In genomic region chr2:30373881-30374302, GRCh38 we compare ENCODE assay signal across 12 cellular contexts.
DNase-seq lines count a peak whose midpoint lies in the region; ATAC-seq, FAIRE-seq and TF ChIP-seq lines count a peak whose summit lies in the region.
"Had no signal": no experiment of that assay in that cellular context is flagged by ENCODE, and none has a peak within 500 bp of the region (broad histone marks: within the 10 kb centered on the region; RNA-seq: fewer than 3 reads in every experiment).

No MANE protein-coding gene starts in this region.

- peak overlapping the region in 1 of 2 experiments; percentile 1 for H2BK12ac ChIP-seq in mesenchymal stem cell (ENCODE audit: low read length in 2 of 2)

- no peak overlapping the region for H4K8ac ChIP-seq in mesenchymal stem cell (ENCODE audit: low read length)

- intact Hi-C loops in K562 (cut with micrococcal nuclease), result no loop called here

- H3K4me3 Mint-ChIP-seq in HFFc6, result peak overlapping the region; percentile 29; the same call in 1 of the 2 replicates
- H3K4me3 Mint-ChIP-seq: T-helper 2 cell treated with Interferon-gamma antibody and Interleukin-4, amounts not matched to agents 5 μg/mL and 100 μg/mL, for 36 hours had no signal

- no peak overlapping the region for H3K4ac ChIP-seq in mesenchymal stem cell (ENCODE audit: low read depth in 1 of 2, low read length in 2 of 2)

- H3K14ac ChIP-seq in mesenchymal stem cell (ENCODE audit: low read length in 2 of 2), result no peak overlapping the region

- H3K4me1 Mint-ChIP-seq in HFFc6 (ENCODE audit: low read depth), result peaks cover 45% of the 10 kb centered on the region

- H3K4me3 ChIP-seq in K562 (no peak overlapping the region), mesenchymal stem cell (ENCODE audit: insufficient read depth in 1 of 2, low read depth in 1 of 2, low read length in 2 of 2) (no peak overlapping the region)
- H3K4me3 ChIP-seq: colonic mucosa had no signal

- H2AFZ ChIP-seq in K562 (ENCODE audit: low read depth, low read length) (no peak overlapping the region), mesenchymal stem cell (ENCODE audit: low read depth, low read length) (no peak overlapping the region)

- H3K27ac ChIP-seq in K562 (ENCODE audit: extremely low read depth, low read depth, low read length) (no peak overlapping the region), mesenchymal stem cell (ENCODE audit: low read length, poor library complexity, severe bottlenecking) (no peak overlapping the region)
- H3K27ac ChIP-seq: colonic mucosa had no signal

- no peak overlapping the region for H2AK5ac ChIP-seq in mesenchymal stem cell (ENCODE audit: low read length, severe bottlenecking)

- H3K9ac ChIP-seq in K562 (ENCODE audit: insufficient read depth in 1 of 2, low read depth in 2 of 2, low read length in 2 of 2) (no peak overlapping the region; a peak in 1 of 4 replicates), mesenchymal stem cell (ENCODE audit: low read length) (peak overlapping the region; percentile 48)

- no TSS peak for BruUV-seq in K562 (replicated peaks; lab: Mats Ljungman, UMichigan)

- H3K4me1 ChIP-seq in K562 (replicated peaks in 1 of 2; ENCODE audit: control insufficient read depth in 2 of 2, insufficient read depth in 2 of 2, low read length in 2 of 2), result peaks cover 0 to 3% of the 10 kb centered on the region in 2 experiments; a peak in 1 of 5 replicates
- no peaks in the 10 kb centered on the region for H3K4me1 ChIP-seq in mesenchymal stem cell (ENCODE audit: control insufficient read depth, insufficient read depth, low read depth, low read length)
- H3K4me1 ChIP-seq: colonic mucosa had no signal

- TF ChIP-seq CTCF in HFFc6 (IDR thresholded peaks at IDR 0.05) (no peak), K562 (IDR thresholded peaks at IDR 0.05 in 2 of 3, conservative IDR thresholded peaks at IDR 0.05 in 1 of 3; ENCODE audit: insufficient read depth in 2 of 3, low read depth in 1 of 3, low read length in 3 of 3) (peak in 1 of 3 experiments; percentile 10; a peak in 1 of 6 replicates)

- H3K4me2 ChIP-seq in K562 (ENCODE audit: insufficient read depth, low read length) (no peak overlapping the region), mesenchymal stem cell (ENCODE audit: low read length, poor library complexity, severe bottlenecking) (no peak overlapping the region)

- no peak overlapping the region for H3K18ac ChIP-seq in mesenchymal stem cell (ENCODE audit: low read depth in 1 of 2, low read length in 2 of 2)

- no peak overlapping the region for H4K91ac ChIP-seq in mesenchymal stem cell (ENCODE audit: low read length)

- WGBS in K562 (ENCODE audit: insufficient coverage, low coverage, missing lambda C conversion rate), result 17% methylated on average over 9 of the region's 9 CpGs
- WGBS in mesenchymal stem cell, result 78% methylated on average over 9 of the region's 9 CpGs

- no peaks in the 10 kb centered on the region for H3K36me3 ChIP-seq in K562 (ENCODE audit: control insufficient read depth, insufficient read depth, low read length)
- no peaks in the 10 kb centered on the region for H3K36me3 ChIP-seq in mesenchymal stem cell (ENCODE audit: control insufficient read depth in 1 of 2, insufficient read depth in 2 of 2, low read depth in 1 of 2, low read length in 2 of 2)
- H3K36me3 ChIP-seq: colonic mucosa had no signal

- no peak for TF ChIP-seq RAD21 in K562 (CRISPR knock-in tag; conservative IDR thresholded peaks at IDR 0.05 in 1 of 2, IDR thresholded peaks at IDR 0.05 in 1 of 2)

- TF ChIP-seq POLR2A in K562 (conservative IDR thresholded peaks at IDR 0.05) (no peak), GM12892 (IDR thresholded peaks at IDR 0.05; ENCODE audit: low read depth, low read length) (no peak)

- no peaks in the 10 kb centered on the region; the same call in 1 of the 2 replicates for H3K9me3 Mint-ChIP-seq in HFFc6
- H3K9me3 Mint-ChIP-seq: T-helper 2 cell treated with Interferon-gamma antibody and Interleukin-4, amounts not matched to agents 5 μg/mL and 100 μg/mL, for 36 hours had no signal

- H2BK15ac ChIP-seq in mesenchymal stem cell (ENCODE audit: low read depth, poor library complexity, severe bottlenecking), result no peak overlapping the region

- no peaks in the 10 kb centered on the region for H3K79me1 ChIP-seq in mesenchymal stem cell (replicated peaks; ENCODE audit: low read length, poor library complexity, severe bottlenecking)

- H3K27ac Mint-ChIP-seq in HFFc6, result peak overlapping the region; percentile 90
- H3K27ac Mint-ChIP-seq: T-helper 2 cell treated with Interferon-gamma antibody and Interleukin-4, amounts not matched to agents 5 μg/mL and 100 μg/mL, for 36 hours had no signal

- H3K27me3 ChIP-seq in K562 (ENCODE audit: control insufficient read depth in 2 of 2, insufficient read depth in 2 of 2, low read length in 2 of 2) (peaks cover 8 to 34% of the 10 kb centered on the region in 2 experiments; a peak in 4 of 5 replicates), mesenchymal stem cell (ENCODE audit: control insufficient read depth in 1 of 2, insufficient read depth in 1 of 2, low read length in 2 of 2) (no peaks in the 10 kb centered on the region)
- H3K27me3 ChIP-seq: colonic mucosa had no signal

- ATAC-seq in K562 (peak; percentile 58), GM21825 (IDR thresholded peaks at IDR 0.05; ENCODE audit: unreplicated experiment) (no peak)

- H3K27me3 Mint-ChIP-seq in HFFc6 (ENCODE audit: insufficient read depth), result peaks cover 2% of the 10 kb centered on the region

- H3K36me3 Mint-ChIP-seq in HFFc6 (ENCODE audit: low read depth), result no peaks in the 10 kb centered on the region

- DNase-seq in EH (ENCODE audit: low read depth) (peak; percentile 94), HFFc6 (peak; percentile 84), K562 (ENCODE audit: extremely low read depth in 1 of 4, low spot score in 3 of 4) (no peak), mesenchymal stem cell (peak; percentile 79), globus pallidus (ENCODE audit: low spot score) (no peak), GM12892 (ENCODE audit: insufficient read length) (no peak)
- DNase-seq: colonic mucosa, DMS53, hippocampal formation, KBM-7 had no signal

- FAIRE-seq in K562 (lab: Jason Lieb, UNC), result no peak
- FAIRE-seq in GM12892 (lab: Jason Lieb, UNC), result no peak

- H4K20me1 ChIP-seq in K562 (replicated peaks; ENCODE audit: control insufficient read depth, insufficient read depth, low read length), result no peaks in the 10 kb centered on the region

- H3K9me3 ChIP-seq in K562 (replicated peaks; ENCODE audit: control insufficient read depth, insufficient read depth, low read depth, low read length) (no peaks in the 10 kb centered on the region), mesenchymal stem cell (ENCODE audit: control insufficient read depth, low read length) (no peaks in the 10 kb centered on the region)
- H3K9me3 ChIP-seq: colonic mucosa had no signal

- no peak overlapping the region for H2BK120ac ChIP-seq in mesenchymal stem cell (ENCODE audit: low read depth, low read length)

- CTCF ChIA-PET in K562 (lab: Yijun Ruan, JAX; ENCODE audit: low intra/inter-chr PET ratio), result no interaction called here

- H2BK5ac ChIP-seq in mesenchymal stem cell (ENCODE audit: low read depth, low read length, poor library complexity, severe bottlenecking), result no peak overlapping the region

- H3K23ac ChIP-seq in mesenchymal stem cell (ENCODE audit: low read length in 2 of 2), result no peak overlapping the region

- no peak for TF ChIP-seq EP300 in K562 (IDR thresholded peaks at IDR 0.05; ENCODE audit: low read length)

- H3K9me1 ChIP-seq in K562 (ENCODE audit: control insufficient read depth, insufficient read depth, low read length), result no peaks in the 10 kb centered on the region

- in situ Hi-C loops in K562 (cut with MboI), result no loop called here

- POLR2A ChIA-PET in K562 (lab: Yijun Ruan, JAX), result interaction anchor here (0.5 to 0.6 kb wide), 2 partner anchors 18 to 301 kb away, joined by 3 to 5 read pairs; no protein-coding TSS in a partner anchor

- H3K79me2 ChIP-seq in K562 (ENCODE audit: control insufficient read depth, insufficient read depth, low read length), result no peaks in the 10 kb centered on the region

TF ChIP-seq in K562, 482 proteins besides CTCF, POLR2A, EP300 and RAD21 (continues in another document):
- TF ChIP-seq ZNF175 (CRISPR knock-in tag; IDR thresholded peaks at IDR 0.05; ENCODE audit: low read depth) (no peak), SMARCC2 (IDR thresholded peaks at IDR 0.05; ENCODE audit: low read depth) (no peak), ZFP1 (CRISPR knock-in tag; IDR thresholded peaks at IDR 0.05) (no peak), ETS2 (tag; IDR thresholded peaks at IDR 0.05; ENCODE audit: borderline replicate concordance, poor library complexity, severe bottlenecking) (no peak), GATAD2A (IDR thresholded peaks at IDR 0.05) (no peak), TRIM25 (IDR thresholded peaks at IDR 0.05; ENCODE audit: borderline replicate concordance) (no peak), MXD1 (CRISPR knock-in tag; IDR thresholded peaks at IDR 0.05; ENCODE audit: borderline replicate concordance, poor library complexity, severe bottlenecking) (no peak), NR2F6 (CRISPR knock-in tag; IDR thresholded peaks at IDR 0.05) (no peak), ZNF133 (CRISPR knock-in tag; IDR thresholded peaks at IDR 0.05) (no peak)

Comparison
In these comparisons a context has a peak if more than half of its experiments do, and no peak if none do; other contexts are left out.
1. DNase-seq: peak in EH (single experiment), HFFc6 (single experiment) and mesenchymal stem cell (single experiment); none in K562 (0 of 4), globus pallidus (single experiment) and GM12892 (single experiment).